Comparison of ENCODE assay signal across 12 cellular contexts in the genomic region with DNA sequence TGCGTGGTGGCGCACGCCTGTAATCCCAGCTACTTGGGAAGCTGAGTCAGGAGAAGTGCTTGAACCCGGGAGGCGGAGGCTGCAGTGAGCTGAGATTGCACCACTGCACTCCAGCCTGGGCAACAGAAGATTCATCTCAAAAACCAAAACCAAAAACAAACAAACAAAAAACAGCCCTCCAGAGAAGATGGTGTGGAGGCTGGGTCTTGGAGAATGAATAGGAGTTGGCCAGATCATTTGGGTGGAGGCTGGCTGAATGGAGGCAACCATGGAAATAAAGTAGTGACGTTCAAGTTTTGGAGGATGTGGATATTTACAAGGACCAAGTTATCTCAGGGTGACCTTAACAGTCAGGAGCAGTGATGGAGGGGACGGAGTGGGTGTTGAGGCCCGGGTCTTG.
"Had no signal": no experiment of that assay in that cellular context is flagged by ENCODE, and none has a peak within 500 bp of the region (broad histone marks: within the 10 kb centered on the region; RNA-seq: fewer than 3 reads in every experiment).

No MANE protein-coding gene starts in this region.

- H3K27me3 ChIP-seq: breast epithelium, dorsolateral prefrontal cortex, esophagus muscularis mucosa, stomach had no signal

- H3K9me3 ChIP-seq: breast epithelium, esophagus muscularis mucosa, stomach, thoracic aorta had no signal

- H3K4me1 ChIP-seq: breast epithelium had no signal

- H3K27ac ChIP-seq: breast epithelium, dorsolateral prefrontal cortex, esophagus muscularis mucosa, stomach, thoracic aorta had no signal

- H3K9me3 Mint-ChIP-seq: activated naive CD4-positive, alpha-beta T cell treated with anti-CD3 and anti-CD28 coated beads, Interleukin-2, amount 50 U/mL, for 24 hours had no signal

- H3K27me3 Mint-ChIP-seq: activated naive CD4-positive, alpha-beta T cell treated with anti-CD3 and anti-CD28 coated beads, Interleukin-2, amount 50 U/mL, for 24 hours had no signal

- H3K4me3 ChIP-seq: breast epithelium, dorsolateral prefrontal cortex, esophagus muscularis mucosa, stomach, thoracic aorta had no signal

- DNase-seq: activated effector memory CD4-positive, alpha-beta T cell treated with Interleukin-2 at 50 U/mL for 16 hours; activated T-cell treated with anti-CD3 and anti-CD28 coated beads for 4 hours; anterior cingulate cortex; dorsolateral prefrontal cortex; retina; stimulated activated CD4-positive, alpha-beta T cell treated with anti-CD3 and anti-CD28 coated beads, Interleukin-4, amount 100 ng/mL, for 1 hour; stimulated activated CD8-positive, alpha-beta memory T cell treated with anti-CD3 and anti-CD28 coated beads, Interleukin-4, amount 100 ng/mL, for 48 hours; stomach had no signal

- H3K36me3 ChIP-seq: breast epithelium, esophagus muscularis mucosa, stomach, thoracic aorta had no signal
